8 cellular contexts compared by ENCODE assay signal in the genomic region with DNA sequence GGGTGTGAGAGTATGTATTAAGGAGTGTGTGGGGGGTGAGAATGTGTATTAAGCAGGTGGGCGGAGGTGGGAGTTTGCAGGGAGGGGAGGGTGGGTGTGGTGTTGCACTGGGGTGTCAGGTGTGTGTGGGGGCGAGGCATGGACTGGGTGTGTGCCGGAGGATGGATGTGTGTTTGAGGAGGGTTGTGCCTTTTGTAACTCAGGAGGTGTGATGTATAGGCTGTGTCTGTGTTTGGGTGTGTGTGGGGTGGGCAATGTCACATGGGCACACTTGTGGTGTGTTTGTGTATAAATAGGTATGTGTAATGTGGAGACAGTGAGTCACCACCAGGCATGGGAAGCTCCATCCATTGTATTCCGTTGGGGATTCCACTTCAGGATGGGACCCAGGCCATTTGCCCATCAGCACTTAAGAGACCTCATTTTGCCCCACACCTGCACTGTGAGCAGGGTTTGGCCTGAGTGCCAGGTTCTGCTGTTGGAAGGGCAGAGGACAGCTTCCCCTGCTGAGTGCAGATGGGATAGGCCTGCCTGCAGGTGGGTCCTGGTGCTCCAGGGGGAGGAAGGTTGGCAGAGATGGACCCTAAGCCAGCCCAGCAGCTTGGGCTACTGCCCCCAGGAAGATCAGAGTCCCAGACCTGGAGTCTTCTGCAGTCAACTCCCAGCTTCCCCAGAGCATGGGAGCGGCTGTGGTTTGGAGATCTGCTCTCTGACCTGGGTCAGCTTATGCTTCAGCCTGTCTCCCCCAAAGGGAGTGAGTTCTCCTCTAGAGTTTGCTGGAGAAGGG. TPM values are rescaled to one million over a fixed set of nuclear protein-coding genes. Genes with fewer than 3 reads are reported as not detected.
A peak's percentile ranks its signal among the peaks of the same experiment; 100 is the strongest.
DNase-seq lines count a peak whose midpoint lies in the region; ATAC-seq and TF ChIP-seq lines count a peak whose summit lies in the region.

No MANE protein-coding gene starts in this region.

- in situ Hi-C loops in brain microvascular endothelial cell (cut with HindIII; ENCODE audit: low pct_ligation_motif_present, low sequenced_read_pairs) = no loop called here

- ATAC-seq in left lung (peak; percentile 7), HG03095 (IDR thresholded peaks at IDR 0.05; ENCODE audit: unreplicated experiment) (no peak)

- TF ChIP-seq CTCF in brain microvascular endothelial cell (IDR thresholded peaks at IDR 0.05; ENCODE audit: low read depth, low read length, missing control alignments) = no peak
- no peak for TF ChIP-seq CTCF in left lung (IDR thresholded peaks at IDR 0.05)

- H3K27ac ChIP-seq in brain microvascular endothelial cell (no peak overlapping the region), left lung (no peak overlapping the region)

- peaks cover 7 to 38% of the 10 kb centered on the region in 2 donors for H3K4me1 ChIP-seq in left lung

- DNase-seq in activated T-cell treated with anti-CD3 and anti-CD28 coated beads, Interleukin-2, amount 50 U/mL, for 24 hours = peak; percentile 22
- DNase-seq in activated T-cell treated with anti-CD3 and anti-CD28 coated beads for 4 hours (no peak), brain microvascular endothelial cell (no peak), left lung (no peak), ureter (ENCODE audit: low spot score) (peak; percentile 54), iPS-NIHi7 (ENCODE audit: extremely low spot score) (no peak), NCI-H1105 (lab: John Stamatoyannopoulos, UW) (no peak)

- H3K27ac Mint-ChIP-seq in activated T-cell treated with anti-CD3 and anti-CD28 coated beads, Interleukin-2, amount 50 U/mL, for 24 hours = no peak overlapping the region

- peaks cover 9% of the 10 kb centered on the region for H3K4me1 Mint-ChIP-seq in activated T-cell treated with anti-CD3 and anti-CD28 coated beads, Interleukin-2, amount 50 U/mL, for 24 hours (ENCODE audit: low read depth)

- H3K36me3 ChIP-seq in brain microvascular endothelial cell (replicated peaks) = no peaks in the 10 kb centered on the region
- no peaks in the 10 kb centered on the region for H3K36me3 ChIP-seq in left lung

- H3K27me3 ChIP-seq in brain microvascular endothelial cell (replicated peaks) = no peaks in the 10 kb centered on the region
- peaks cover 0 to 49% of the 10 kb centered on the region in 2 donors for H3K27me3 ChIP-seq in left lung

- intact Hi-C loops in left lung (cut with DNase I) = loop anchor here in 1 of 2 donors (10.0 kb wide), 1 partner anchor 57 kb away; no protein-coding TSS in a partner anchor

- no peaks in the 10 kb centered on the region for H3K36me3 Mint-ChIP-seq in activated T-cell treated with anti-CD3 and anti-CD28 coated beads, Interleukin-2, amount 50 U/mL, for 24 hours (ENCODE audit: low read depth)

- H3K27me3 Mint-ChIP-seq in activated T-cell treated with anti-CD3 and anti-CD28 coated beads, Interleukin-2, amount 50 U/mL, for 24 hours = peaks cover 60% of the 10 kb centered on the region

- H3K9me3 Mint-ChIP-seq in activated T-cell treated with anti-CD3 and anti-CD28 coated beads, Interleukin-2, amount 50 U/mL, for 24 hours = no peaks in the 10 kb centered on the region

- H3K4me3 ChIP-seq in brain microvascular endothelial cell (ENCODE audit: low read depth, low read length) = peak overlapping the region; percentile 58
- H3K4me3 ChIP-seq in left lung = peak overlapping the region in 1 of 2 donors; percentile 46

- no peaks in the 10 kb centered on the region for H3K9me3 ChIP-seq in left lung

- peak overlapping the region; percentile 42 for H3K4me3 Mint-ChIP-seq in activated T-cell treated with anti-CD3 and anti-CD28 coated beads, Interleukin-2, amount 50 U/mL, for 24 hours

RNA-seq across cellular contexts. Expression of a gene that starts 5.9 kb away (rescaled TPM):
- total RNA-seq in left lung (10 to 100 TPM; 14.4 to 20.3 TPM), ureter (61.8 TPM)

Comparison
In these comparisons a context has a peak if more than half of its experiments do, and no peak if none do; other contexts are left out.
1. DNase-seq: peak in activated T-cell treated with anti-CD3 and anti-CD28 coated beads, Interleukin-2, amount 50 U/mL, for 24 hours (single experiment) and ureter (single experiment); none in activated T-cell treated with anti-CD3 and anti-CD28 coated beads for 4 hours (single experiment), brain microvascular endothelial cell (single experiment), left lung (0 of 2), iPS-NIHi7 (single experiment) and NCI-H1105 (single experiment).